28 cellular contexts compared by ENCODE assay signal in the genomic region with DNA sequence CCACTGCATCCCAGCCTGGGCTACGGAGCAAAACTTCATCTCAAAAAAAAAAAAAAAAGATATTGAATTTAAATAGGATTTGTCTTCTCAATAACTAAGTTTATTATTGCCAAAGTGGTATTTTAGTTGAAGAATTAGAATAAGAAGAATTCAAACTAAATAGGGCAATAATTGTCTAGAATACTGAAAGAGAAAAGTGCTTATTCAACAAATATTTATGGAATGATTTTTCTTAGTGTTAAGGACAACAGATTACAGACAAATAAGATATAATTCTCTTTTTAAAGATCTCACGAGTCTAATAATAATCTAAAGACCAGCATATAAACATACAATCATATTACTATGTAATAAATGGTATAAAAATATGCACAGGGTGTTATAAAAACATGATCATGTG. TPM values are rescaled to one million over a fixed set of nuclear protein-coding genes. Genes with fewer than 3 reads are reported as not detected.
DNase-seq lines count a peak whose midpoint lies in the region; ATAC-seq, FAIRE-seq and TF ChIP-seq lines count a peak whose summit lies in the region.
"Had no signal": no experiment of that assay in that cellular context is flagged by ENCODE, and none has a peak within 500 bp of the region (broad histone marks: within the 10 kb centered on the region; RNA-seq: fewer than 3 reads in every experiment).

No MANE protein-coding gene starts in this region.

- H3K9me2 ChIP-seq in hepatocyte (replicated peaks; ENCODE audit: insufficient read depth), result no peaks in the 10 kb centered on the region

- H2AK5ac ChIP-seq in IMR-90 (ENCODE audit: low read depth, low read length), result no peak overlapping the region

- FAIRE-seq in HepG2 (lab: Jason Lieb, UNC), result no peak
- FAIRE-seq: GM12878, GM12892, GM18507 had no signal

- no peak overlapping the region for H3K14ac ChIP-seq in IMR-90 (replicated peaks; ENCODE audit: low read depth, low read length)

- H3K36me3 ChIP-seq in HepG2 (replicated peaks in 1 of 2; ENCODE audit: control insufficient read depth in 1 of 2, insufficient read depth in 2 of 2, low read length in 2 of 2) (no peaks in the 10 kb centered on the region), right lobe of liver (no peaks in the 10 kb centered on the region), IMR-90 (ENCODE audit: control insufficient read depth, insufficient read depth, low read length) (no peaks in the 10 kb centered on the region), hepatocyte (replicated peaks; ENCODE audit: insufficient read depth, low read depth) (no peaks in the 10 kb centered on the region)
- H3K36me3 ChIP-seq: BE2C, BLaER1 had no signal

- ATAC-seq in HepG2, result no peak
- ATAC-seq in right lobe of liver, result no peak
- ATAC-seq in IMR-90 (ENCODE audit: low read depth), result no peak
- ATAC-seq in activated T-cell treated with anti-CD3 and anti-CD28 coated beads, Interleukin-2, amount 50 U/mL, for 4 hours, result no peak
- no peak for ATAC-seq in Right ventricle myocardium superior (ENCODE audit: poor library complexity)
- ATAC-seq in GM19455 (IDR thresholded peaks at IDR 0.05; ENCODE audit: unreplicated experiment), result no peak
- ATAC-seq: GM12878 had no signal

- intact Hi-C loops in HepG2 (cut with micrococcal nuclease; ENCODE audit: unreplicated experiment) (no loop called here), right lobe of liver (cut with DNase I) (no loop called here), IMR-90 (cut with micrococcal nuclease) (no loop called here), Right ventricle myocardium superior (cut with DNase I) (no loop called here)

- peaks cover 9% of the 10 kb centered on the region for H3K9me3 Mint-ChIP-seq in activated T-cell treated with anti-CD3 and anti-CD28 coated beads, Interleukin-2, amount 50 U/mL, for 4 hours

- dilution Hi-C loops in IMR-90 (cut with HindIII; ENCODE audit: low sequenced_read_pairs, unreplicated experiment), result no loop called here

- H2AFZ ChIP-seq in HepG2 (ENCODE audit: low read length) (no peak overlapping the region), IMR-90 (replicated peaks; ENCODE audit: low read length, poor library complexity) (no peak overlapping the region), hepatocyte (no peak overlapping the region)

- POLR2A ChIA-PET in HepG2 (lab: Yijun Ruan, JAX) (no interaction called here), IMR-90 (lab: Charles Lee; ENCODE audit: unreplicated experiment) (no interaction called here)

- H3K27me3 Mint-ChIP-seq in activated T-cell treated with anti-CD3 and anti-CD28 coated beads, Interleukin-2, amount 50 U/mL, for 4 hours (ENCODE audit: low read depth), result no peaks in the 10 kb centered on the region
- H3K27me3 Mint-ChIP-seq: CD4-positive, alpha-beta memory T cell; CD4-positive, CD25-positive, alpha-beta regulatory T cell; CD8-positive, alpha-beta memory T cell had no signal

- H4K20me1 ChIP-seq in HepG2 (ENCODE audit: insufficient read depth, low read length) (no peaks in the 10 kb centered on the region), IMR-90 (ENCODE audit: insufficient read depth, low read length) (no peaks in the 10 kb centered on the region), hepatocyte (ENCODE audit: insufficient read depth, poor library complexity, severe bottlenecking) (no peaks in the 10 kb centered on the region)
- H4K20me1 ChIP-seq: BLaER1 had no signal

- no peak for DNase-seq in HepG2 (ENCODE audit: low spot score)
- DNase-seq in right lobe of liver, result no peak
- DNase-seq in IMR-90, result no peak
- DNase-seq in hepatocyte (ENCODE audit: low spot score), result no peak
- no peak for DNase-seq in activated T-cell treated with anti-CD3 and anti-CD28 coated beads, Interleukin-2, amount 50 U/mL, for 4 hours
- DNase-seq in Right ventricle myocardium superior, result no peak
- DNase-seq: ACHN; BE2C; CD4-positive, alpha-beta memory T cell; CD4-positive, CD25-positive, alpha-beta regulatory T cell; CD8-positive, alpha-beta memory T cell; COR-L47; DMS 273 treated with DMSO at 0.1 percent for 48 hours; DMS153; DMS53; DMS79; DND-41; EL; GDM1 had no signal

- H3K79me2 ChIP-seq in HepG2 (ENCODE audit: insufficient read depth, low read length) (no peaks in the 10 kb centered on the region), hepatocyte (no peaks in the 10 kb centered on the region)

- H3K4me1 ChIP-seq in HepG2 (ENCODE audit: insufficient read depth, low read length), result no peaks in the 10 kb centered on the region
- no peaks in the 10 kb centered on the region for H3K4me1 ChIP-seq in right lobe of liver
- peaks cover 3% of the 10 kb centered on the region; the same call in 1 of the 2 replicates for H3K4me1 ChIP-seq in IMR-90 (ENCODE audit: control insufficient read depth, insufficient read depth, low read length)
- no peaks in the 10 kb centered on the region for H3K4me1 ChIP-seq in hepatocyte (ENCODE audit: insufficient read depth)
- H3K4me1 ChIP-seq: BE2C, BLaER1 had no signal

- H3K9me1 ChIP-seq in IMR-90 (ENCODE audit: insufficient read depth, low read length), result no peaks in the 10 kb centered on the region

- H3K4me2 ChIP-seq in HepG2 (ENCODE audit: low read depth, low read length) (no peak overlapping the region), IMR-90 (ENCODE audit: low read depth, low read length) (no peak overlapping the region), hepatocyte (peak overlapping the region; percentile 53)
- H3K4me2 ChIP-seq: BLaER1 had no signal

- H3K79me1 ChIP-seq in IMR-90 (ENCODE audit: low read depth in 1 of 2, low read length in 2 of 2), result no peaks in the 10 kb centered on the region

- no peak overlapping the region for H2AK9ac ChIP-seq in IMR-90 (replicated peaks; ENCODE audit: low read depth, low read length, poor library complexity)

- H2BK5ac ChIP-seq in IMR-90 (ENCODE audit: low read depth, low read length, poor library complexity, severe bottlenecking), result no peak overlapping the region

- BruUV-seq in HepG2 (replicated peaks; lab: Mats Ljungman, UMichigan) (no TSS peak), IMR-90 (replicated peaks; lab: Mats Ljungman, UMichigan) (no TSS peak)

- CTCF ChIA-PET in HepG2 (lab: Yijun Ruan, JAX; ENCODE audit: low intra/inter-chr PET ratio, low total read pairs), result no interaction called here
- CTCF ChIA-PET in IMR-90 (lab: Yijun Ruan, JAX), result interaction anchor here (0.7 kb wide), 2 partner anchors 1022 to 1535 kb away, joined by 4 to 5 read pairs; no protein-coding TSS in a partner anchor

- 16% methylated on average over 2 of the region's 2 CpGs for WGBS in HepG2 (ENCODE audit: low lambda C conversion rate)
- WGBS in right lobe of liver (ENCODE audit: insufficient coverage, low coverage, low lambda C conversion rate, missing lambda C conversion rate), result 60% methylated on average over 2 of the region's 2 CpGs
- no CpG with 5 or more reads among the region's 2 CpGs for WGBS in IMR-90 (ENCODE audit: extremely low coverage in 2 of 2, insufficient read length in 1 of 2), 2 experiments
- 92% methylated on average over 2 of the region's 2 CpGs for WGBS in hepatocyte (ENCODE audit: low lambda C conversion rate, missing lambda C conversion rate)

- H3K9me3 ChIP-seq in HepG2 (ENCODE audit: low read length), result no peaks in the 10 kb centered on the region
- no peaks in the 10 kb centered on the region for H3K9me3 ChIP-seq in right lobe of liver
- H3K9me3 ChIP-seq in IMR-90 (ENCODE audit: control insufficient read depth, insufficient read depth, low read length), result no peaks in the 10 kb centered on the region
- H3K9me3 ChIP-seq in hepatocyte (ENCODE audit: low read depth), result no peaks in the 10 kb centered on the region
- H3K9me3 ChIP-seq: BE2C, BLaER1 had no signal

- no peak overlapping the region for H4K91ac ChIP-seq in IMR-90 (ENCODE audit: insufficient read depth, low read depth, low read length)

- H3K4me3 ChIP-seq in HepG2 (replicated peaks in 1 of 3; ENCODE audit: insufficient read depth in 1 of 3, low read depth in 2 of 3, low read length in 3 of 3) (no peak overlapping the region), right lobe of liver (no peak overlapping the region), IMR-90 (ENCODE audit: insufficient read depth, low read depth, low read length) (no peak overlapping the region), hepatocyte (no peak overlapping the region)
- H3K4me3 ChIP-seq: BLaER1, GM12878 had no signal

- no peak overlapping the region for H3K4me3 Mint-ChIP-seq in activated T-cell treated with anti-CD3 and anti-CD28 coated beads, Interleukin-2, amount 50 U/mL, for 4 hours
- H3K4me3 Mint-ChIP-seq: CD14-positive monocyte; CD4-positive, alpha-beta memory T cell; CD4-positive, CD25-positive, alpha-beta regulatory T cell; CD8-positive, alpha-beta memory T cell had no signal

- TF ChIP-seq RAD21 in HepG2 (CRISPR knock-in tag; IDR thresholded peaks at IDR 0.05) (no peak), IMR-90 (IDR thresholded peaks at IDR 0.05; ENCODE audit: low read length) (no peak)

- H2BK15ac ChIP-seq in IMR-90 (ENCODE audit: low read depth, low read length), result no peak overlapping the region

- H3K9ac ChIP-seq in HepG2 (ENCODE audit: insufficient read depth, low read depth, low read length) (no peak overlapping the region), IMR-90 (ENCODE audit: low read depth, low read length) (no peak overlapping the region)
- H3K9ac ChIP-seq: BLaER1 had no signal

- no peak overlapping the region for H2BK20ac ChIP-seq in IMR-90 (ENCODE audit: low read depth, low read length)

- peaks cover 0 to 9% of the 10 kb centered on the region in 2 experiments; a peak in 1 of 5 replicates for H3K27me3 ChIP-seq in HepG2 (ENCODE audit: control insufficient read depth in 1 of 2, insufficient read depth in 2 of 2, low read length in 2 of 2)
- H3K27me3 ChIP-seq in right lobe of liver, result no peaks in the 10 kb centered on the region
- no peaks in the 10 kb centered on the region for H3K27me3 ChIP-seq in IMR-90 (ENCODE audit: control insufficient read depth, insufficient read depth, low read length)
- H3K27me3 ChIP-seq in hepatocyte, result no peaks in the 10 kb centered on the region
- H3K27me3 ChIP-seq: BE2C, BLaER1 had no signal

- TF ChIP-seq CTCF in HepG2 (CRISPR knock-in tag; IDR thresholded peaks at IDR 0.05), result no peak
- TF ChIP-seq CTCF in right lobe of liver (IDR thresholded peaks at IDR 0.05), result no peak
- no peak for TF ChIP-seq CTCF in IMR-90 (conservative IDR thresholded peaks at IDR 0.05; ENCODE audit: low read depth, low read length)
- TF ChIP-seq CTCF in hepatocyte (IDR thresholded peaks at IDR 0.05; ENCODE audit: poor library complexity), result no peak

- H3K4me1 Mint-ChIP-seq in activated T-cell treated with anti-CD3 and anti-CD28 coated beads, Interleukin-2, amount 50 U/mL, for 4 hours (ENCODE audit: low read depth), result no peaks in the 10 kb centered on the region
- H3K4me1 Mint-ChIP-seq: CD14-positive monocyte; CD4-positive, alpha-beta memory T cell; CD4-positive, CD25-positive, alpha-beta regulatory T cell; CD8-positive, alpha-beta memory T cell had no signal

- H3K27ac ChIP-seq in HepG2 (ENCODE audit: extremely low read length, insufficient read depth, low read length) (no peak overlapping the region), right lobe of liver (no peak overlapping the region), IMR-90 (ENCODE audit: insufficient read depth, low read length) (no peak overlapping the region), hepatocyte (no peak overlapping the region)
- H3K27ac ChIP-seq: 22Rv1, BLaER1 had no signal

- TF ChIP-seq EP300 in HepG2 (IDR thresholded peaks at IDR 0.05; ENCODE audit: low read depth in 2 of 2, low read length in 2 of 2), result no peak
- no peak for TF ChIP-seq EP300 in HepG2 (CRISPR knock-in tag; IDR thresholded peaks at IDR 0.05; ENCODE audit: borderline replicate concordance)

- no peak overlapping the region for H4K8ac ChIP-seq in IMR-90 (ENCODE audit: low read depth in 2 of 2, low read length in 2 of 2)

- no peak overlapping the region for H4K5ac ChIP-seq in IMR-90 (ENCODE audit: low read depth, low read length)

- no peaks in the 10 kb centered on the region for H3K36me3 Mint-ChIP-seq in activated T-cell treated with anti-CD3 and anti-CD28 coated beads, Interleukin-2, amount 50 U/mL, for 4 hours (ENCODE audit: insufficient read depth)
- H3K36me3 Mint-ChIP-seq: CD14-positive monocyte; CD4-positive, alpha-beta memory T cell; CD4-positive, CD25-positive, alpha-beta regulatory T cell; CD8-positive, alpha-beta memory T cell had no signal

- H2BK120ac ChIP-seq in IMR-90 (ENCODE audit: low read depth, low read length), result no peak overlapping the region

- in situ Hi-C loops in HepG2 (cut with HindIII; ENCODE audit: extremely low pct_ligation_motif_present, low pct_unique_long_range_greater_than_20kb), result no loop called here
- in situ Hi-C loops in IMR-90 (cut with MboI; ENCODE audit: low sequenced_read_pairs), result no loop called here

- no peak overlapping the region for H3K4ac ChIP-seq in IMR-90 (ENCODE audit: low read depth, low read length)

- no peak overlapping the region for H3K18ac ChIP-seq in IMR-90 (ENCODE audit: low read depth, low read length)

- no peak for TF ChIP-seq POLR2A in HepG2 (IDR thresholded peaks at IDR 0.05; ENCODE audit: insufficient read depth in 1 of 2, low read depth in 2 of 2, low read length in 2 of 2)
- no peak for TF ChIP-seq POLR2A in right lobe of liver (IDR thresholded peaks at IDR 0.05)
- TF ChIP-seq POLR2A in IMR-90 (IDR thresholded peaks at IDR 0.05; ENCODE audit: low read depth, low read length), result no peak

- H3K23ac ChIP-seq in IMR-90 (ENCODE audit: low read depth, low read length), result no peak overlapping the region

- no peak overlapping the region for H3K56ac ChIP-seq in IMR-90 (ENCODE audit: extremely low read depth, insufficient read depth, low read length)

RNA-seq across cellular contexts. Expression of gene ZFP42, which starts 33.6 kb away (rescaled TPM):
- total RNA-seq in HepG2 (2016; rRNA removed; fragmentation: Illumina TruSeq; extraction: Trizol), result not detected in 2 replicates
- total RNA-seq in HepG2 (2016; cell fraction: cytosol; rRNA removed; fragmentation: Illumina TruSeq; extraction: Trizol; ENCODE audit: low read depth), result not detected in 2 replicates
- not detected in 2 replicates for total RNA-seq in HepG2 (2016; cell fraction: insoluble cytoplasmic fraction; rRNA removed; fragmentation: Illumina TruSeq; extraction: Trizol)
- not detected in 2 replicates for total RNA-seq in HepG2 (2016; cell fraction: membrane; rRNA removed; fragmentation: Illumina TruSeq; extraction: Trizol)
- total RNA-seq in HepG2 (2016; cell fraction: nucleus; rRNA removed; fragmentation: Illumina TruSeq; extraction: Trizol), result not detected in 2 replicates
- not detected in 2 replicates for polyA plus RNA-seq in HepG2 (2011; rRNA removed)
- polyA plus RNA-seq in HepG2 (2011; cell fraction: cytosol; rRNA removed), result not detected in 2 replicates
- polyA plus RNA-seq in HepG2 (2011; cell fraction: nucleus; rRNA removed), result not detected in 2 replicates
- polyA plus RNA-seq in HepG2 (2012), result not detected in 2 replicates
- not detected in 2 replicates for polyA plus RNA-seq in HepG2 (2016; cell fraction: cytosol; fragmentation: Illumina TruSeq; extraction: Trizol; ENCODE audit: low read depth)
- polyA plus RNA-seq in HepG2 (2016; cell fraction: insoluble cytoplasmic fraction; fragmentation: Illumina TruSeq; extraction: Trizol; ENCODE audit: low read depth), result not detected in 2 replicates
- polyA plus RNA-seq in HepG2 (2016; cell fraction: membrane; fragmentation: Illumina TruSeq; extraction: Trizol; ENCODE audit: low read depth), result not detected in 2 replicates
- not detected in 2 replicates for polyA plus RNA-seq in HepG2 (2016; cell fraction: nucleus; fragmentation: Illumina TruSeq; extraction: Trizol; ENCODE audit: insufficient read depth, low read depth)
- polyA minus RNA-seq in HepG2 (2011; rRNA and poly(A)+ RNA removed; ENCODE audit: low replicate concordance), result 0.12 TPM in 1 of 2 replicates, not detected in the other
- polyA minus RNA-seq in HepG2 (2011; cell fraction: cytosol; rRNA and poly(A)+ RNA removed), result not detected in 2 replicates
- polyA minus RNA-seq in HepG2 (2011; cell fraction: nucleus; rRNA and poly(A)+ RNA removed), result not detected in 2 replicates
- not detected for total RNA-seq in right lobe of liver
- not detected in 2 replicates for total RNA-seq in IMR-90 (2012; rRNA removed)
- not detected in 2 replicates for polyA plus RNA-seq in IMR-90 (2012; rRNA removed)
- not detected in 2 replicates for polyA plus RNA-seq in IMR-90 (2012; cell fraction: cytosol; rRNA removed)
- not detected in 2 replicates for polyA plus RNA-seq in IMR-90 (2012; cell fraction: nucleus; rRNA removed; ENCODE audit: low replicate concordance)
- total RNA-seq in hepatocyte, result 4.5 and 7.1 TPM in 2 replicates
- 4.4 and 10.1 TPM in 2 replicates for polyA plus RNA-seq in hepatocyte
- total RNA-seq in activated T-cell treated with anti-CD3 and anti-CD28 coated beads, Interleukin-2, amount 50 U/mL, for 4 hours, result not detected
- total RNA-seq in Right ventricle myocardium superior, result not detected
- total RNA-seq: A673; CD4-positive, alpha-beta memory T cell; CD4-positive, CD25-positive, alpha-beta regulatory T cell; CD8-positive, alpha-beta memory T cell; G401 had no signal
- polyA plus RNA-seq: CD14-positive monocyte; CD4-positive, alpha-beta memory T cell; CD4-positive, CD25-positive, alpha-beta regulatory T cell; CD8-positive, alpha-beta memory T cell; GM12878 had no signal
